10 cellular contexts compared by ENCODE assay signal in the genomic region with DNA sequence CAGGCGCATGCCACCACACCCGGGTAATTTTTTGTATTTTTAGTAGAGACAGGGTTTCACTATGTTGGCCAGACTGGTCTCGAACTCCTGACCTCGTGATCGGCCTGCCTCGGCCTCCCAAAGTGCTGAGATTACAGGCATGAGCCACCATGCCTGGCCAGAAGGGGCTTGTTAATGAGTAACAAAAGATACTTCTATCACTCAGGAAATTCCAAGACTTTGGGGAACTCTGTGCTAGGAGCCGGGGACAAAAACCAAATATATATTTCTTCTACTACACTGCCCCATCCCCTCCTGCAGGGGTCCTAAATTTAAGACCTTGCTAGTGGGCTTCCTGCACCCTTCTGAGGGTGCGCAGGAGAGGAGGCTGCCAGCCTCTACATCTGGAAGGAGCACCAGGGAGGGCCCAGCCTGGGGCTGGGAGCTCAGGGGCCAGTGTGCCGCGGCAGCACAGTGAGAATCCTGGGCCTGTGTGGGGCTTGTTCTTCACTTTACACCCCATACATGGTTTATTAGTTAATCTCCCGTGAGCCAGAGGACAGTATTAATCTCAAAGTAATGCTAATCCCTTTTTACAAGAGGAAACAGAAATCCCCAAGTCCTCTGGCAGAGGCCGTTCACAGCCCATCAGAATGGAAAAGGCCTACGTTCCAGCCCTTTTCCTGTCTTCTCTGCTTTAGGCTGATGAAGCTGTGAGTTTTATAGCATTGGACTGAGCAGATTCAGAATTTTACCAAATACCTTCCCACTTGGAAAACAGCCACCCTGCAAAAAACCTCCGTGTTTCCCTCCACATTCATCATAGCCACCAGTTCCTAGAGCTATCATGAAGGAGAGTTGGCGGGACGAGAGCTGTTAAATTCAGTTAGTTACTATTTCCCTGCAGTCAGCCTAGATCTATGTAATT. TPM values are rescaled to one million over a fixed set of nuclear protein-coding genes. Genes with fewer than 3 reads are reported as not detected.
DNase-seq lines count a peak whose midpoint lies in the region; ATAC-seq and TF ChIP-seq lines count a peak whose summit lies in the region.
"Had no signal": no experiment of that assay in that cellular context is flagged by ENCODE, and none has a peak within 500 bp of the region (broad histone marks: within the 10 kb centered on the region; RNA-seq: fewer than 3 reads in every experiment).

No MANE protein-coding gene starts in this region.

- no peak for ATAC-seq in left colon

- peaks cover 15 to 24% of the 10 kb centered on the region in 2 donors for H3K36me3 Mint-ChIP-seq in CD14-positive monocyte
- H3K36me3 Mint-ChIP-seq: activated naive CD8-positive, alpha-beta T cell had no signal

- peak overlapping the region; percentile 47 for H3K27ac ChIP-seq in esophagus (ENCODE audit: low read depth in 2 of 2, low read length in 1 of 2)
- H3K27ac ChIP-seq in trophoblast cell (ENCODE audit: low read depth, low read length): peak overlapping the region; percentile 67

- peaks cover 19% of the 10 kb centered on the region for H3K4me1 Mint-ChIP-seq in CD14-positive monocyte

- H3K9me3 ChIP-seq in esophagus (ENCODE audit: control insufficient read depth in 2 of 2, insufficient read depth in 1 of 2, low read depth in 1 of 2, low read length in 1 of 2): no peaks in the 10 kb centered on the region
- H3K9me3 ChIP-seq in trophoblast cell (ENCODE audit: insufficient read depth, low read depth, low read length): peaks cover 4% of the 10 kb centered on the region

- H3K4me1 ChIP-seq in esophagus (ENCODE audit: control insufficient read depth in 2 of 2, insufficient read depth in 2 of 2, low read length in 1 of 2) (peaks cover 6 to 32% of the 10 kb centered on the region in 2 donors), trophoblast cell (ENCODE audit: control insufficient read depth in 1 of 2, insufficient read depth in 2 of 2, low read length in 2 of 2) (peaks cover 26 to 29% of the 10 kb centered on the region in 2 experiments)

- H3K36me3 ChIP-seq in esophagus (ENCODE audit: control insufficient read depth in 2 of 2, insufficient read depth in 2 of 2, low read length in 1 of 2) (no peaks in the 10 kb centered on the region), trophoblast cell (ENCODE audit: control insufficient read depth in 1 of 2, insufficient read depth in 2 of 2, low read length in 2 of 2) (no peaks in the 10 kb centered on the region)

- no peak for TF ChIP-seq CTCF in CD14-positive monocyte (IDR thresholded peaks at IDR 0.05)

- peak overlapping the region; percentile 37 for H2BK120ac ChIP-seq in trophoblast cell (ENCODE audit: insufficient read depth, low read length, poor library complexity)

- no peak overlapping the region for H3K9ac ChIP-seq in trophoblast cell (ENCODE audit: low read length)

- H2BK5ac ChIP-seq in trophoblast cell (ENCODE audit: low read depth, low read length, poor library complexity): peak overlapping the region; percentile 59

- no peaks in the 10 kb centered on the region for H3K27me3 ChIP-seq in esophagus (ENCODE audit: control insufficient read depth in 1 of 2, insufficient read depth in 2 of 2, low read length in 2 of 2)
- H3K27me3 ChIP-seq in trophoblast cell (ENCODE audit: insufficient read depth, low read length): no peaks in the 10 kb centered on the region

- no peaks in the 10 kb centered on the region for H3K79me2 ChIP-seq in trophoblast cell (ENCODE audit: control insufficient read depth, insufficient read depth, low read length, poor library complexity)

- H3K27ac Mint-ChIP-seq in CD14-positive monocyte: peak overlapping the region in 1 of 7 donors; percentile 40
- H3K27ac Mint-ChIP-seq: activated naive CD8-positive, alpha-beta T cell had no signal

- no peak overlapping the region for H2AK5ac ChIP-seq in trophoblast cell (ENCODE audit: low read length)

- H4K12ac ChIP-seq in trophoblast cell (ENCODE audit: low read depth, low read length): no peak overlapping the region

- peaks cover 0 to 4% (median 1%) of the 10 kb centered on the region in 3 donors for H3K27me3 Mint-ChIP-seq in CD14-positive monocyte (ENCODE audit: low read depth in 3 of 3)
- H3K27me3 Mint-ChIP-seq: activated naive CD8-positive, alpha-beta T cell; CD4-positive, CD25-positive, alpha-beta regulatory T cell had no signal

- peak overlapping the region; percentile 30 for H4K91ac ChIP-seq in trophoblast cell (ENCODE audit: low read depth, low read length)

- peaks cover 0 to 2% (median 0%) of the 10 kb centered on the region in 7 donors for H3K9me3 Mint-ChIP-seq in CD14-positive monocyte
- H3K9me3 Mint-ChIP-seq: CD4-positive, CD25-positive, alpha-beta regulatory T cell had no signal

- WGBS in esophagus, 2 donors: 60 to 61% methylated on average over 16 of the region's 16 CpGs
- no CpG with 5 or more reads among the region's 16 CpGs for WGBS in trophoblast cell (ENCODE audit: extremely low coverage, insufficient coverage, insufficient read length)

- H3K79me1 ChIP-seq in trophoblast cell (ENCODE audit: low read length): peaks cover 20% of the 10 kb centered on the region

- intact Hi-C loops in CD14-positive monocyte (cut with micrococcal nuclease): no loop called here
- intact Hi-C loops in left colon (cut with DNase I, micrococcal nuclease): loop anchor here in 1 of 2 donors (10.0 kb wide), 1 partner anchor 110 kb away; the partner anchor contains the start of gene ARHGAP35

- H3K14ac ChIP-seq in trophoblast cell (ENCODE audit: low read length): peak overlapping the region; percentile 28

- H3K23ac ChIP-seq in trophoblast cell (ENCODE audit: low read length): no peak overlapping the region

- peak overlapping the region; percentile 23 for H3K4me2 ChIP-seq in trophoblast cell (ENCODE audit: low read length)

- H3K4me3 ChIP-seq in esophagus (ENCODE audit: low read depth in 1 of 2, low read length in 2 of 2) (no peak overlapping the region), trophoblast cell (ENCODE audit: low read depth, low read length) (no peak overlapping the region)

- no peak overlapping the region for H3K4me3 Mint-ChIP-seq in CD14-positive monocyte
- H3K4me3 Mint-ChIP-seq: activated naive CD8-positive, alpha-beta T cell; CD4-positive, CD25-positive, alpha-beta regulatory T cell had no signal

- H4K8ac ChIP-seq in trophoblast cell (ENCODE audit: low read depth, low read length): no peak overlapping the region

- in situ Hi-C loops in ACHN (cut with HindIII; ENCODE audit: low pct_ligation_motif_present, low pct_unique_long_range_greater_than_20kb, low sequenced_read_pairs): no loop called here

- peak; percentile 50 for DNase-seq in ACHN
- DNase-seq in NCI-H82 (lab: John Stamatoyannopoulos, UW): peak; percentile 90
- no peak for DNase-seq in trophoblast cell
- no peak for DNase-seq in CD14-positive monocyte (ENCODE audit: low spot score)
- no peak for DNase-seq in left colon
- no peak for DNase-seq in GOT3 (lab: John Stamatoyannopoulos, UW)
- no peak for DNase-seq in ecto neural progenitor cell (ENCODE audit: low spot score)
- DNase-seq: CD4-positive, CD25-positive, alpha-beta regulatory T cell had no signal

- H3K18ac ChIP-seq in trophoblast cell (ENCODE audit: low read length): peak overlapping the region; percentile 35

- no peak overlapping the region for H3K4ac ChIP-seq in trophoblast cell (ENCODE audit: low read depth, low read length)

- peak overlapping the region; percentile 42 for H2BK12ac ChIP-seq in trophoblast cell (ENCODE audit: low read length)

- H2AFZ ChIP-seq in trophoblast cell (ENCODE audit: insufficient read depth, low read length, poor library complexity): no peak overlapping the region

RNA-seq across cellular contexts. Expression of gene NPAS1, which starts 44.4 kb away (rescaled TPM):
- 1 to 10 TPM in 1 of 2 donors, under 1 TPM in 1; 0.56 to 1.2 TPM for polyA plus RNA-seq in esophagus
- 0.43 and 0.53 TPM in 2 replicates for polyA plus RNA-seq in trophoblast cell (2013)
- not detected for polyA plus RNA-seq in CD14-positive monocyte
- 1 to 10 TPM in 1 of 2 donors, under 1 TPM in 1; 0.37 to 1.6 TPM for total RNA-seq in left colon

Comparison
In these comparisons a context has a peak if more than half of its experiments do, and no peak if none do; other contexts are left out.
1. DNase-seq: peak in ACHN (single experiment) and NCI-H82 (single experiment); none in trophoblast cell (0 of 2), CD14-positive monocyte (single experiment), left colon (0 of 2), GOT3 (single experiment) and ecto neural progenitor cell (single experiment).